Comparison of ENCODE assay signal across 12 cellular contexts in genomic region chr20:20022498-20022897, GRCh38. TPM values are rescaled to one million over a fixed set of nuclear protein-coding genes. Genes with fewer than 3 reads are reported as not detected.
DNase-seq lines count a peak whose midpoint lies in the region; ATAC-seq and TF ChIP-seq lines count a peak whose summit lies in the region.
"Had no signal": no experiment of that assay in that cellular context is flagged by ENCODE, and none has a peak within 500 bp of the region (broad histone marks: within the 10 kb centered on the region; RNA-seq: fewer than 3 reads in every experiment).

No MANE protein-coding gene starts in this region.

- H3K9me3 ChIP-seq in osteoblast (ENCODE audit: low read depth, low read length) (no peaks in the 10 kb centered on the region), tibial artery (no peaks in the 10 kb centered on the region)

- peak; percentile 68 for ATAC-seq in activated CD4-positive, alpha-beta T cell treated with anti-CD3 and anti-CD28 coated beads for 36 hours
- ATAC-seq in GM21786 (IDR thresholded peaks at IDR 0.05; ENCODE audit: unreplicated experiment) = peak; percentile 69
- peak; percentile 55 for ATAC-seq in HG03442 (IDR thresholded peaks at IDR 0.05; ENCODE audit: unreplicated experiment)

- H3K27ac ChIP-seq in osteoblast (ENCODE audit: low read depth, low read length) (peak overlapping the region; percentile 3), tibial artery (no peak overlapping the region)

- H3K27me3 ChIP-seq in osteoblast (ENCODE audit: insufficient read depth, low read length) (no peaks in the 10 kb centered on the region), tibial artery (no peaks in the 10 kb centered on the region)

- H3K9me3 Mint-ChIP-seq in activated CD4-positive, alpha-beta T cell treated with anti-CD3 and anti-CD28 coated beads for 36 hours (ENCODE audit: low read depth) = no peaks in the 10 kb centered on the region
- H3K9me3 Mint-ChIP-seq: central memory CD8-positive, alpha-beta T cell had no signal

- TF ChIP-seq CTCF in osteoblast (IDR thresholded peaks at IDR 0.05; ENCODE audit: extremely low read depth, low read depth, low read length) (no peak), tibial artery (IDR thresholded peaks at IDR 0.05) (no peak)

- DNase-seq in activated CD4-positive, alpha-beta T cell treated with anti-CD3 and anti-CD28 coated beads for 36 hours = peak; percentile 21
- DNase-seq in activated CD4-positive, alpha-beta T cell treated with anti-CD3 and anti-CD28 coated beads, Interleukin-2, amount 50 U/mL, for 48 hours = no peak
- DNase-seq in osteoblast (ENCODE audit: insufficient read length, low spot score, missing footprints) = no peak
- no peak for DNase-seq in T-helper 9 cell
- DNase-seq in SIG-M5 (lab: John Stamatoyannopoulos, UW) = no peak
- DNase-seq in tibial artery = no peak
- DNase-seq: GDM1; NCI-H748 treated with DMSO at 0.1 percent for 48 hours; stimulated activated CD4-positive, alpha-beta T cell treated with anti-CD3 and anti-CD28 coated beads, Interleukin-4, amount 100 ng/mL, for 24 hours had no signal

- peaks cover 61% of the 10 kb centered on the region for H3K4me1 Mint-ChIP-seq in activated CD4-positive, alpha-beta T cell treated with anti-CD3 and anti-CD28 coated beads for 36 hours

- H3K4me1 ChIP-seq in osteoblast (ENCODE audit: insufficient read depth, low read length) (peaks cover 17% of the 10 kb centered on the region), tibial artery (peaks cover 0 to 44% (median 29%) of the 10 kb centered on the region in 4 donors)

- H3K4me3 ChIP-seq in osteoblast (ENCODE audit: insufficient read depth, low read length) (no peak overlapping the region), tibial artery (no peak overlapping the region)

- H3K36me3 Mint-ChIP-seq in activated CD4-positive, alpha-beta T cell treated with anti-CD3 and anti-CD28 coated beads for 36 hours (ENCODE audit: low read depth) = peaks cover 40% of the 10 kb centered on the region

- H3K27me3 Mint-ChIP-seq in activated CD4-positive, alpha-beta T cell treated with anti-CD3 and anti-CD28 coated beads for 36 hours = no peaks in the 10 kb centered on the region
- H3K27me3 Mint-ChIP-seq: central memory CD8-positive, alpha-beta T cell had no signal

- peak overlapping the region; percentile 49 for H3K27ac Mint-ChIP-seq in activated CD4-positive, alpha-beta T cell treated with anti-CD3 and anti-CD28 coated beads for 36 hours

- H3K36me3 ChIP-seq in osteoblast (ENCODE audit: insufficient read depth, low read length) (peaks cover 19% of the 10 kb centered on the region), tibial artery (peaks cover 0 to 22% (median 11%) of the 10 kb centered on the region in 3 donors)

- no peak overlapping the region for H2AFZ ChIP-seq in osteoblast (ENCODE audit: low read length)

- peaks cover 98% of the 10 kb centered on the region for H3K79me2 ChIP-seq in osteoblast (ENCODE audit: insufficient read depth, low read length)

- H3K4me3 Mint-ChIP-seq in activated CD4-positive, alpha-beta T cell treated with anti-CD3 and anti-CD28 coated beads for 36 hours = no peak overlapping the region
- H3K4me3 Mint-ChIP-seq: central memory CD8-positive, alpha-beta T cell had no signal

- no peak overlapping the region for H3K4me2 ChIP-seq in osteoblast (ENCODE audit: insufficient read depth, low read length)

- intact Hi-C loops in activated CD4-positive, alpha-beta T cell treated with anti-CD3 and anti-CD28 coated beads for 36 hours (cut with DNase I, micrococcal nuclease) = loop anchor here in 1 of 2 experiments (1.0 kb wide), 1 partner anchor 30 kb away; the partner anchor contains the start of genes CFAP61 and CRNKL1
- intact Hi-C loops in tibial artery (cut with DNase I; ENCODE audit: low total_unique reads) = no loop called here

- peaks cover 11% of the 10 kb centered on the region for H4K20me1 ChIP-seq in osteoblast (ENCODE audit: insufficient read depth, low read length)

- POLR2A ChIA-PET in activated CD4-positive, alpha-beta T cell treated with anti-CD3 and anti-CD28 coated beads for 36 hours (lab: Charles Lee) = interaction anchor here (0.6 to 0.7 kb wide), 2 partner anchors 24 to 30 kb away, joined by 6 to 7 read pairs; no protein-coding TSS in a partner anchor

- CTCF ChIA-PET in activated CD4-positive, alpha-beta T cell treated with anti-CD3 and anti-CD28 coated beads for 36 hours (lab: Charles Lee) = interaction anchor here (0.7 kb wide), 1 partner anchor 12 kb away, joined by 3 read pairs; no protein-coding TSS in a partner anchor

RNA-seq across cellular contexts. Expression of gene NAA20, which starts 5.3 kb away (rescaled TPM):
- total RNA-seq in activated CD4-positive, alpha-beta T cell treated with anti-CD3 and anti-CD28 coated beads for 36 hours = 10 to 100 TPM; 58.6 to 88.7 TPM
- 32.6 and 43.3 TPM in 2 replicates for total RNA-seq in osteoblast

RNA-seq across cellular contexts. Expression of gene CRNKL1, which starts 29.8 kb away (rescaled TPM):
- 10 to 100 TPM; 19.9 to 22.2 TPM for total RNA-seq in activated CD4-positive, alpha-beta T cell treated with anti-CD3 and anti-CD28 coated beads for 36 hours
- total RNA-seq in osteoblast = 31.5 and 33.7 TPM in 2 replicates

RNA-seq across cellular contexts. Expression of gene CFAP61, which starts 29.8 kb away (rescaled TPM):
- under 1 TPM; 0.39 to 0.51 TPM for total RNA-seq in activated CD4-positive, alpha-beta T cell treated with anti-CD3 and anti-CD28 coated beads for 36 hours
- not detected in 2 replicates for total RNA-seq in osteoblast
